In genomic region chr12:120199595-120200306, GRCh38 we compare ENCODE assay signal across 8 cellular contexts. TPM values are rescaled to one million over a fixed set of nuclear protein-coding genes. Genes with fewer than 3 reads are reported as not detected.
DNase-seq lines count a peak whose midpoint lies in the region; ATAC-seq and TF ChIP-seq lines count a peak whose summit lies in the region.

No MANE protein-coding gene starts in this region.

- TF ChIP-seq CTCF in BJ (IDR thresholded peaks at IDR 0.05; ENCODE audit: insufficient read depth, low read depth, low read length) = no peak

- H3K27me3 Mint-ChIP-seq in activated naive CD4-positive, alpha-beta T cell treated with anti-CD3 and anti-CD28 coated beads, Interleukin-2, amount 10 ng/mL, durations not matched to agents 7 days and 5 days = no peaks in the 10 kb centered on the region

- intact Hi-C loops in left cardiac atrium (cut with DNase I) = no loop called here

- H3K9me3 Mint-ChIP-seq in activated naive CD4-positive, alpha-beta T cell treated with anti-CD3 and anti-CD28 coated beads, Interleukin-2, amount 10 ng/mL, durations not matched to agents 7 days and 5 days = no peaks in the 10 kb centered on the region

- DNase-seq in BJ (ENCODE audit: low read depth) (peak; percentile 27), LHCN-M2 (ENCODE audit: low read depth) (peak; percentile 72), left cardiac atrium (no peak), ureter (ENCODE audit: low spot score) (no peak), NCI-H187 treated with DMSO at 0.1 percent for 48 hours (lab: John Stamatoyannopoulos, UW) (no peak)
- DNase-seq in activated naive CD4-positive, alpha-beta T cell treated with anti-CD3 and anti-CD28 coated beads, Interleukin-2, amount 10 ng/mL, durations not matched to agents 7 days and 5 days = no peak

- H3K9me3 ChIP-seq in skeletal muscle tissue (ENCODE audit: control insufficient read depth in 3 of 3, low read length in 3 of 3) = no peaks in the 10 kb centered on the region

- H3K27me3 ChIP-seq in BJ (ENCODE audit: control insufficient read depth, insufficient read depth, low read length) (no peaks in the 10 kb centered on the region), skeletal muscle tissue (ENCODE audit: control insufficient read depth in 3 of 3, insufficient read depth in 3 of 3, low read length in 3 of 3) (no peaks in the 10 kb centered on the region)

- H3K27ac ChIP-seq in skeletal muscle tissue (ENCODE audit: low read depth, low read length) = peak overlapping the region; percentile 84

- POLR2A ChIA-PET in BJ (lab: Charles Lee) = interaction anchor here (0.7 to 2.4 kb wide), 4 partner anchors 38 to 93 kb away, joined by 3 to 29 read pairs (median 15); partner anchors contain the start of genes RNU4-1 and RNU4-2

- peaks cover 14% of the 10 kb centered on the region for H3K36me3 ChIP-seq in BJ (ENCODE audit: control insufficient read depth, insufficient read depth, low read length)
- peaks cover 30 to 39% (median 36%) of the 10 kb centered on the region in 3 donors for H3K36me3 ChIP-seq in skeletal muscle tissue (ENCODE audit: control insufficient read depth in 3 of 3, insufficient read depth in 3 of 3, low read length in 3 of 3)

- H3K36me3 Mint-ChIP-seq in activated naive CD4-positive, alpha-beta T cell treated with anti-CD3 and anti-CD28 coated beads, Interleukin-2, amount 10 ng/mL, durations not matched to agents 7 days and 5 days = peaks cover 44% of the 10 kb centered on the region

- peak overlapping the region; percentile 90 to 97 (median 96) for H3K9ac ChIP-seq in skeletal muscle tissue (ENCODE audit: low read depth in 1 of 3, low read length in 3 of 3)

- H3K4me3 ChIP-seq in BJ (ENCODE audit: low read depth, low read length) (peak overlapping the region; percentile 78), skeletal muscle tissue (ENCODE audit: low read length in 3 of 3) (peak overlapping the region; percentile 87 to 99 (median 98))

- ATAC-seq in left cardiac atrium = peak; percentile 41
- no peak for ATAC-seq in HG02610 (IDR thresholded peaks at IDR 0.05; ENCODE audit: unreplicated experiment)

- H3K4me1 ChIP-seq in skeletal muscle tissue (ENCODE audit: control insufficient read depth in 3 of 3, insufficient read depth in 3 of 3, low read length in 3 of 3) = peaks cover 25 to 47% (median 28%) of the 10 kb centered on the region in 3 donors

- CTCF ChIA-PET in BJ (lab: Yijun Ruan, JAX) = interaction anchor here (1.1 to 8.9 kb wide), 5 partner anchors 11 to 81 kb away, joined by 3 to 77 read pairs (median 4); partner anchors contain the start of gene PXN
- CTCF ChIA-PET in activated naive CD4-positive, alpha-beta T cell treated with anti-CD3 and anti-CD28 coated beads, Interleukin-2, amount 10 ng/mL, durations not matched to agents 7 days and 5 days (lab: Charles Lee) = interaction anchor here (1.3 to 5.1 kb wide), 3 partner anchors 9 to 66 kb away, joined by 5 to 31 read pairs (median 6); partner anchors contain the start of gene PXN

- peak overlapping the region; percentile 99 for H3K27ac Mint-ChIP-seq in activated naive CD4-positive, alpha-beta T cell treated with anti-CD3 and anti-CD28 coated beads, Interleukin-2, amount 10 ng/mL, durations not matched to agents 7 days and 5 days

- peak overlapping the region; percentile 93 for H3K4me3 Mint-ChIP-seq in activated naive CD4-positive, alpha-beta T cell treated with anti-CD3 and anti-CD28 coated beads, Interleukin-2, amount 10 ng/mL, durations not matched to agents 7 days and 5 days

- H3K4me1 Mint-ChIP-seq in activated naive CD4-positive, alpha-beta T cell treated with anti-CD3 and anti-CD28 coated beads, Interleukin-2, amount 10 ng/mL, durations not matched to agents 7 days and 5 days = peaks cover 55% of the 10 kb centered on the region

RNA-seq across cellular contexts. Expression of gene RPLP0, which starts 1.2 kb away (rescaled TPM):
- polyA plus RNA-seq in BJ (2011; rRNA removed) = 5,978 and 8,955 TPM in 2 replicates
- polyA minus RNA-seq in BJ (2011; rRNA and poly(A)+ RNA removed) = 1,697 and 3,340 TPM in 2 replicates
- total RNA-seq in LHCN-M2 (2014; rRNA removed) (3,359 and 3,689 TPM in 2 replicates), left cardiac atrium (1,000 to 10,000 TPM; 1,049 to 1,054 TPM), skeletal muscle tissue (2,458 TPM), ureter (2,124 TPM)
- polyA plus RNA-seq in LHCN-M2 (2012) = 2,988 TPM

RNA-seq across cellular contexts. Expression of gene GCN1, which starts 5.2 kb away (rescaled TPM):
- 33.7 and 59.7 TPM in 2 replicates for polyA plus RNA-seq in BJ (2011; rRNA removed)
- 120 and 162 TPM in 2 replicates for polyA minus RNA-seq in BJ (2011; rRNA and poly(A)+ RNA removed)
- total RNA-seq in LHCN-M2 (2014; rRNA removed) (66.6 and 71.0 TPM in 2 replicates), left cardiac atrium (10 to 100 TPM; 36.1 to 51.9 TPM), skeletal muscle tissue (87.2 TPM), ureter (114 TPM)
- polyA plus RNA-seq in LHCN-M2 (2012) = 36.0 TPM

Comparison
In these comparisons a context has a peak if more than half of its experiments do, and no peak if none do; other contexts are left out.
1. DNase-seq: peak in BJ (single experiment) and LHCN-M2 (single experiment); none in activated naive CD4-positive, alpha-beta T cell treated with anti-CD3 and anti-CD28 coated beads, Interleukin-2, amount 10 ng/mL, durations not matched to agents 7 days and 5 days (single experiment), left cardiac atrium (single experiment), ureter (single experiment) and NCI-H187 treated with DMSO at 0.1 percent for 48 hours (single experiment).